ENCODE assay signal across 8 cellular contexts in genomic region chr9:136842380-136842948, GRCh38. TPM values are rescaled to one million over a fixed set of nuclear protein-coding genes. Genes with fewer than 3 reads are reported as not detected.
DNase-seq lines count a peak whose midpoint lies in the region; ATAC-seq and TF ChIP-seq lines count a peak whose summit lies in the region.
"Not testable (repeated sequence)": the region's sequence is repeated elsewhere in the genome, so short reads cannot be mapped to it uniquely, and the experiment has no call there.

AJM1 (plus strand) TSS chr9:136842478; CDS start chr9:136844415, 1,937 bp downstream.

- H3K9me3 Mint-ChIP-seq in activated CD4-positive, alpha-beta T cell treated with anti-CD3 and anti-CD28 coated beads, Interleukin-2, amount 10 ng/mL, durations not matched to agents 24 days and 14 days, result not testable (repeated sequence)

- not testable (repeated sequence) for H3K27me3 ChIP-seq in layer of hippocampus (ENCODE audit: control insufficient read depth, insufficient read depth, low read length)

- ATAC-seq in GM19324 (IDR thresholded peaks at IDR 0.05; ENCODE audit: low FRiP score, unreplicated experiment) (peak; percentile 38), HG03442 (IDR thresholded peaks at IDR 0.05; ENCODE audit: unreplicated experiment) (peak; percentile 52)

- H3K36me3 Mint-ChIP-seq in activated CD4-positive, alpha-beta T cell treated with anti-CD3 and anti-CD28 coated beads, Interleukin-2, amount 10 ng/mL, durations not matched to agents 24 days and 14 days (ENCODE audit: low read depth), result peaks cover 10% of the 10 kb centered on the region

- intact Hi-C loops in activated CD4-positive, alpha-beta T cell treated with anti-CD3 and anti-CD28 coated beads, Interleukin-2, amount 10 ng/mL, durations not matched to agents 24 days and 14 days (cut with micrococcal nuclease), result loop anchor here (1.0 to 10.0 kb wide), 2 partner anchors 40 to 322 kb away; no protein-coding TSS in a partner anchor

- peak within 1 kb of the TSS; percentile 89 for H3K4me3 Mint-ChIP-seq in activated CD4-positive, alpha-beta T cell treated with anti-CD3 and anti-CD28 coated beads, Interleukin-2, amount 10 ng/mL, durations not matched to agents 24 days and 14 days

- H3K4me3 ChIP-seq in choroid plexus epithelial cell (ENCODE audit: low read depth, low read length), result peak within 1 kb of the TSS; percentile 57

- H3K4me1 Mint-ChIP-seq in activated CD4-positive, alpha-beta T cell treated with anti-CD3 and anti-CD28 coated beads, Interleukin-2, amount 10 ng/mL, durations not matched to agents 24 days and 14 days, result peaks cover 11% of the 10 kb centered on the region

- peak; percentile 83 for TF ChIP-seq CTCF in choroid plexus epithelial cell (conservative IDR thresholded peaks at IDR 0.05; ENCODE audit: low read depth, low read length)

- peak within 1 kb of the TSS; percentile 76 for H3K27ac Mint-ChIP-seq in activated CD4-positive, alpha-beta T cell treated with anti-CD3 and anti-CD28 coated beads, Interleukin-2, amount 10 ng/mL, durations not matched to agents 24 days and 14 days

- DNase-seq in AML-193 (lab: John Stamatoyannopoulos, UW), result peak; percentile 61 to 64
- peak; percentile 9 for DNase-seq in NCI-H526 treated with DMSO at 0.1 percent for 48 hours (lab: John Stamatoyannopoulos, UW)
- peak; percentile 96 for DNase-seq in activated CD4-positive, alpha-beta T cell treated with anti-CD3 and anti-CD28 coated beads, Interleukin-2, amount 10 ng/mL, durations not matched to agents 24 days and 14 days
- DNase-seq in choroid plexus epithelial cell (ENCODE audit: low read depth), result peak; percentile 78
- DNase-seq in stimulated activated CD4-positive, alpha-beta T cell treated with anti-CD3 and anti-CD28 coated beads, Interleukin-15, amount 100 ng/mL, for 24 hours, result peak; percentile 87

- peak within 1 kb of the TSS; percentile 95 for H3K27ac ChIP-seq in layer of hippocampus (ENCODE audit: low read depth, low read length)

- not testable (repeated sequence) for H3K27me3 Mint-ChIP-seq in activated CD4-positive, alpha-beta T cell treated with anti-CD3 and anti-CD28 coated beads, Interleukin-2, amount 10 ng/mL, durations not matched to agents 24 days and 14 days

RNA-seq across cellular contexts. Expression of gene AJM1, which starts in this region (rescaled TPM):
- 5.7 and 5.9 TPM in 2 replicates for total RNA-seq in activated CD4-positive, alpha-beta T cell treated with anti-CD3 and anti-CD28 coated beads, Interleukin-2, amount 10 ng/mL, durations not matched to agents 24 days and 14 days

Comparison
In these comparisons a context has a peak if more than half of its experiments do, and no peak if none do; other contexts are left out.
1. Peak in every context shown above with its lines: DNase-seq, ATAC-seq, H3K4me3 ChIP-seq and H3K27ac ChIP-seq.
2. DNase-seq: peak in every context shown above with its lines; median percentile 96 in activated CD4-positive, alpha-beta T cell treated with anti-CD3 and anti-CD28 coated beads, Interleukin-2, amount 10 ng/mL, durations not matched to agents 24 days and 14 days; 87 in stimulated activated CD4-positive, alpha-beta T cell treated with anti-CD3 and anti-CD28 coated beads, Interleukin-15, amount 100 ng/mL, for 24 hours; 78 in choroid plexus epithelial cell; 62 in AML-193; 9 in NCI-H526 treated with DMSO at 0.1 percent for 48 hours.